ENCODE assay signal across 8 cellular contexts in genomic region chr5:55308254-55308836, GRCh38. TPM values are rescaled to one million over a fixed set of nuclear protein-coding genes. Genes with fewer than 3 reads are reported as not detected.
A peak's percentile ranks its signal among the peaks of the same experiment; 100 is the strongest.
DNase-seq lines count a peak whose midpoint lies in the region; ATAC-seq, FAIRE-seq and TF ChIP-seq lines count a peak whose summit lies in the region.

No MANE protein-coding gene starts in this region.

- in situ Hi-C loops in brain microvascular endothelial cell (cut with HindIII; ENCODE audit: low pct_ligation_motif_present, low sequenced_read_pairs), result no loop called here

- TF ChIP-seq EP300 in tibial nerve (IDR thresholded peaks at IDR 0.05), result no peak

- FAIRE-seq in D721Med (lab: Jason Lieb, UNC), result no peak

- H3K27me3 ChIP-seq in brain microvascular endothelial cell (replicated peaks), result no peaks in the 10 kb centered on the region
- no peaks in the 10 kb centered on the region for H3K27me3 ChIP-seq in liver (ENCODE audit: control insufficient read depth in 4 of 4, insufficient read depth in 4 of 4, low read length in 3 of 4)
- H3K27me3 ChIP-seq in tibial nerve, result no peaks in the 10 kb centered on the region

- peak overlapping the region; percentile 95 for H3K27ac ChIP-seq in brain microvascular endothelial cell
- peak overlapping the region; percentile 94 to 96 for H3K27ac ChIP-seq in liver (ENCODE audit: low read depth in 1 of 2, low read length in 2 of 2)
- H3K27ac ChIP-seq in tibial nerve, result peak overlapping the region; percentile 86 to 98 (median 94)

- WGBS in liver, result under 1% methylated on average over 13 of the region's 13 CpGs
- WGBS in tibial nerve, 2 donors, result 0 to 1% methylated on average over 13 of the region's 13 CpGs

- H3K9me3 ChIP-seq in liver (ENCODE audit: control insufficient read depth in 4 of 4, low read length in 3 of 4), result no peaks in the 10 kb centered on the region
- no peaks in the 10 kb centered on the region for H3K9me3 ChIP-seq in tibial nerve

- H3K9ac ChIP-seq in liver (ENCODE audit: low read depth in 1 of 2, low read length in 2 of 2), result peak overlapping the region; percentile 96 to 100

- H3K4me1 ChIP-seq in liver (ENCODE audit: control insufficient read depth in 4 of 4, insufficient read depth in 4 of 4, low read length in 3 of 4) (peaks cover 4 to 32% (median 29%) of the 10 kb centered on the region in 4 donors), tibial nerve (peaks cover 0 to 74% (median 33%) of the 10 kb centered on the region in 4 donors)

- H3K36me3 ChIP-seq in brain microvascular endothelial cell (replicated peaks), result no peaks in the 10 kb centered on the region
- H3K36me3 ChIP-seq in liver (ENCODE audit: control insufficient read depth in 4 of 4, insufficient read depth in 3 of 4, low read depth in 1 of 4, low read length in 3 of 4), result no peaks in the 10 kb centered on the region
- peaks cover 0 to 8% (median 0%) of the 10 kb centered on the region in 3 donors for H3K36me3 ChIP-seq in tibial nerve

- TF ChIP-seq CTCF in D721Med (IDR thresholded peaks at IDR 0.05; ENCODE audit: insufficient read depth, missing control alignments), result peak; percentile 26
- no peak for TF ChIP-seq CTCF in brain microvascular endothelial cell (IDR thresholded peaks at IDR 0.05; ENCODE audit: low read depth, low read length, missing control alignments)
- TF ChIP-seq CTCF in liver (IDR thresholded peaks at IDR 0.05; ENCODE audit: low read depth, low read length, missing input control), result no peak
- TF ChIP-seq CTCF in tibial nerve (IDR thresholded peaks at IDR 0.05), result no peak

- DNase-seq in D721Med (ENCODE audit: insufficient read length, low spot score) (no peak), NCI-H748 (lab: John Stamatoyannopoulos, UW; ENCODE audit: unreplicated experiment) (peak; percentile 51), brain microvascular endothelial cell (no peak), tibial nerve (ENCODE audit: low spot score in 2 of 2) (no peak), GOT3 (lab: John Stamatoyannopoulos, UW) (no peak), cortex of kidney (lab: John Stamatoyannopoulos, UW) (no peak)

- peak overlapping the region; percentile 89 for H3K4me3 ChIP-seq in brain microvascular endothelial cell (ENCODE audit: low read depth, low read length)
- peak overlapping the region; percentile 95 to 99 (median 98) for H3K4me3 ChIP-seq in liver (ENCODE audit: low read depth in 1 of 3, low read length in 3 of 3)
- H3K4me3 ChIP-seq in tibial nerve, result peak overlapping the region; percentile 67 to 95 (median 84)

- TF ChIP-seq RAD21 in liver (IDR thresholded peaks at IDR 0.05), result no peak

- no peak for TF ChIP-seq POLR2A in tibial nerve (IDR thresholded peaks at IDR 0.05)

- peak; percentile 18 for ATAC-seq in GM21390 (IDR thresholded peaks at IDR 0.05; ENCODE audit: unreplicated experiment)

TF ChIP-seq in liver, 16 proteins besides CTCF, POLR2A, EP300 and RAD21:
- TF ChIP-seq YY1 (IDR thresholded peaks at IDR 0.05) (no peak), JUND (IDR thresholded peaks at IDR 0.05) (no peak), EGR1 (IDR thresholded peaks at IDR 0.05; ENCODE audit: low read depth in 2 of 2) (no peak), ZBTB33 (IDR thresholded peaks at IDR 0.05) (no peak), REST (IDR thresholded peaks at IDR 0.05) (no peak), SP1 (IDR thresholded peaks at IDR 0.05) (no peak), TAF1 (conservative IDR thresholded peaks at IDR 0.05) (peak; percentile 47), ATF3 (IDR thresholded peaks at IDR 0.05) (no peak)

RNA-seq across cellular contexts. Expression of gene MTREX, which starts 0.6 kb away (rescaled TPM):
- total RNA-seq in liver, result 10 to 100 TPM; 37.0 to 43.8 TPM
- polyA plus RNA-seq in liver, result 10 to 100 TPM in 1 of 2 donors, 1 to 10 TPM in 1; 10.0 to 10.4 TPM
- total RNA-seq in tibial nerve, result 10 to 100 TPM; 52.4 to 95.1 (median 60.7) TPM

RNA-seq across cellular contexts. Expression of gene DHX29, which starts 0.9 kb away (rescaled TPM):
- total RNA-seq in liver (10 to 100 TPM; 19.2 to 23.8 TPM), tibial nerve (10 to 100 TPM; 22.9 to 28.5 (median 27.5) TPM)
- 10 to 100 TPM in 1 of 2 donors, 1 to 10 TPM in 1; 8.6 to 43.8 TPM for polyA plus RNA-seq in liver
